ENCODE assay signal across 11 cellular contexts in genomic region chr7:38748056-38748610, GRCh38.
DNase-seq lines count a peak whose midpoint lies in the region; ATAC-seq and TF ChIP-seq lines count a peak whose summit lies in the region.
"Had no signal": no experiment of that assay in that cellular context is flagged by ENCODE, and none has a peak within 500 bp of the region (broad histone marks: within the 10 kb centered on the region; RNA-seq: fewer than 3 reads in every experiment).

No MANE protein-coding gene starts in this region.

- H3K4me1 Mint-ChIP-seq in T-helper 17 cell: no peaks in the 10 kb centered on the region

- H3K4me3 ChIP-seq in Panc1 (ENCODE audit: low read depth in 2 of 2, low read length in 2 of 2) (no peak overlapping the region), fibroblast of pulmonary artery (replicated peaks; ENCODE audit: low read depth, low read length) (no peak overlapping the region), retinal pigment epithelial cell (ENCODE audit: low read length) (no peak overlapping the region)
- H3K4me3 ChIP-seq: BLaER1, upper lobe of left lung had no signal

- CTCF ChIA-PET in Panc1 (lab: Charles Lee): no interaction called here

- intact Hi-C loops in Panc1 (cut with micrococcal nuclease; ENCODE audit: unreplicated experiment): loop anchor here (10.0 kb wide), 1 partner anchor 353 kb away; no protein-coding TSS in a partner anchor

- TF ChIP-seq CTCF in Panc1 (IDR thresholded peaks at IDR 0.05) (peak; percentile 82), fibroblast of pulmonary artery (IDR thresholded peaks at IDR 0.05; ENCODE audit: low read length, missing control alignments) (peak; percentile 51), retinal pigment epithelial cell (conservative IDR thresholded peaks at IDR 0.05; ENCODE audit: low read depth, low read length) (peak; percentile 56)

- H3K27ac Mint-ChIP-seq in T-helper 17 cell: no peak overlapping the region
- H3K27ac Mint-ChIP-seq: activated T-helper 2 cell treated with anti-CD3 and anti-CD28 coated beads, Interferon-gamma antibody, Interleukin-2, Interleukin-4, amounts not matched to agents 10 μg/mL and 5 μg/mL and 100 μg/mL, durations not matched to agents 14 hours and 24 hours and 36 hours had no signal

- POLR2A ChIA-PET in Panc1 (lab: Charles Lee): no interaction called here

- peaks cover 6% of the 10 kb centered on the region for H3K36me3 ChIP-seq in Panc1 (ENCODE audit: control insufficient read depth, insufficient read depth, low read length)

- no peaks in the 10 kb centered on the region for H3K9me3 ChIP-seq in Panc1 (ENCODE audit: control insufficient read depth, insufficient read depth, low read depth, low read length)
- H3K9me3 ChIP-seq in T-helper 17 cell (ENCODE audit: control insufficient read depth, low read length, poor library complexity, severe bottlenecking): no peaks in the 10 kb centered on the region
- H3K9me3 ChIP-seq: BLaER1, upper lobe of left lung had no signal

- peak; percentile 29 for DNase-seq in DMS 273 (lab: John Stamatoyannopoulos, UW; ENCODE audit: unreplicated experiment)
- DNase-seq in DMS 273 treated with DMSO at 0.1 percent for 48 hours (lab: John Stamatoyannopoulos, UW): no peak
- DNase-seq in Panc1 (ENCODE audit: low read depth, low spot score): no peak
- DNase-seq in fibroblast of pulmonary artery (ENCODE audit: low read depth): peak; percentile 49
- no peak for DNase-seq in retinal pigment epithelial cell (ENCODE audit: low read depth)
- no peak for DNase-seq in T-helper 17 cell
- DNase-seq in NCI-H774 (lab: John Stamatoyannopoulos, UW): no peak
- DNase-seq in activated T-cell treated with anti-CD3 and anti-CD28 coated beads for 4 hours: no peak

- H3K36me3 Mint-ChIP-seq in T-helper 17 cell (ENCODE audit: low read depth): peaks cover 14% of the 10 kb centered on the region

- H3K27ac ChIP-seq in Panc1 (ENCODE audit: low read length): no peak overlapping the region
- H3K27ac ChIP-seq: BLaER1, upper lobe of left lung had no signal

- no peaks in the 10 kb centered on the region for H3K27me3 Mint-ChIP-seq in T-helper 17 cell

- H3K4me3 Mint-ChIP-seq in T-helper 17 cell: no peak overlapping the region

- BruUV-seq in Panc1 (replicated peaks; lab: Mats Ljungman, UMichigan): no TSS peak

- ATAC-seq in Panc1: peak; percentile 58; the same call in 1 of the 2 replicates
- ATAC-seq in T-helper 17 cell: no peak

- in situ Hi-C loops in Panc1 (cut with HindIII; ENCODE audit: low pct_unique_long_range_greater_than_20kb, low sequenced_read_pairs): no loop called here

- no peaks in the 10 kb centered on the region for H3K4me1 ChIP-seq in Panc1 (ENCODE audit: control insufficient read depth, insufficient read depth, low read length)
- H3K4me1 ChIP-seq: BLaER1, upper lobe of left lung had no signal

- H3K27me3 ChIP-seq in Panc1 (ENCODE audit: control insufficient read depth, insufficient read depth, low read length): no peaks in the 10 kb centered on the region
- H3K27me3 ChIP-seq: BLaER1, upper lobe of left lung had no signal

Comparison
In these comparisons a context has a peak if more than half of its experiments do, and no peak if none do; other contexts are left out.
1. DNase-seq: peak in DMS 273 (single experiment) and fibroblast of pulmonary artery (single experiment); none in DMS 273 treated with DMSO at 0.1 percent for 48 hours (single experiment), Panc1 (single experiment), retinal pigment epithelial cell (single experiment), T-helper 17 cell (0 of 3), NCI-H774 (single experiment) and activated T-cell treated with anti-CD3 and anti-CD28 coated beads for 4 hours (single experiment).
2. Peak in every context shown above with its lines, with median percentiles within 50 percentile points of each other: CTCF ChIP-seq.